Comparison of ENCODE assay signal across 2 cellular contexts in genomic region chr3:119677641-119677934, GRCh38.
TF ChIP-seq lines count a peak whose summit lies in the region.

No MANE protein-coding gene starts in this region.

TF ChIP-seq in SK-N-SH, 30 proteins besides CTCF, POLR2A, EP300 and RAD21 (continued from another document):
- TF ChIP-seq REST (IDR thresholded peaks at IDR 0.05; ENCODE audit: low read depth, low read length) (no peak), CHD2 (IDR thresholded peaks at IDR 0.05; ENCODE audit: low read length, partially characterized antibody) (no peak), RXRA (IDR thresholded peaks at IDR 0.05; ENCODE audit: borderline replicate concordance, low read depth) (no peak), SMC3 (IDR thresholded peaks at IDR 0.05; ENCODE audit: low read depth, low read length) (no peak), GATA2 (CRISPR knock-in tag; IDR thresholded peaks at IDR 0.05) (no peak), TAF1 (IDR thresholded peaks at IDR 0.05; ENCODE audit: borderline replicate concordance, low read depth, low read length) (no peak), JUND (IDR thresholded peaks at IDR 0.05) (no peak), NRF1 (IDR thresholded peaks at IDR 0.05; ENCODE audit: low read depth, low read length) (no peak), IRF3 (IDR thresholded peaks at IDR 0.05; ENCODE audit: low read depth, low read length) (no peak), MXI1 (IDR thresholded peaks at IDR 0.05; ENCODE audit: low read depth, low read length) (no peak), FOXM1 (IDR thresholded peaks at IDR 0.05; ENCODE audit: low read depth) (no peak), NFIC (IDR thresholded peaks at IDR 0.05; ENCODE audit: borderline replicate concordance) (no peak), RFX5 (IDR thresholded peaks at IDR 0.05; ENCODE audit: low read length) (no peak), RCOR1 (IDR thresholded peaks at IDR 0.05; ENCODE audit: low read length) (no peak), FOXJ3 (CRISPR knock-in tag; IDR thresholded peaks at IDR 0.05) (no peak)
- TF ChIP-seq, protein P1, sequence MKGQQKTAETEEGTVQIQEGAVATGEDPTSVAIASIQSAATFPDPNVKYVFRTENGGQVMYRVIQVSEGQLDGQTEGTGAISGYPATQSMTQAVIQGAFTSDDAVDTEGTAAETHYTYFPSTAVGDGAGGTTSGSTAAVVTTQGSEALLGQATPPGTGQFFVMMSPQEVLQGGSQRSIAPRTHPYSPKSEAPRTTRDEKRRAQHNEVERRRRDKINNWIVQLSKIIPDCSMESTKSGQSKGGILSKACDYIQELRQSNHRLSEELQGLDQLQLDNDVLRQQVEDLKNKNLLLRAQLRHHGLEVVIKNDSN (IDR thresholded peaks at IDR 0.05; ENCODE audit: borderline replicate concordance, low read depth), result no peak
TF ChIP-seq in SK-N-SH: peak in this region for 0.

TF ChIP-seq in SK-N-SH treated with all-trans-retinoic acid at 6 μM for 48 hours, 23 proteins besides CTCF, POLR2A, EP300 and RAD21 (continued from another document):
- TF ChIP-seq, protein P2, sequence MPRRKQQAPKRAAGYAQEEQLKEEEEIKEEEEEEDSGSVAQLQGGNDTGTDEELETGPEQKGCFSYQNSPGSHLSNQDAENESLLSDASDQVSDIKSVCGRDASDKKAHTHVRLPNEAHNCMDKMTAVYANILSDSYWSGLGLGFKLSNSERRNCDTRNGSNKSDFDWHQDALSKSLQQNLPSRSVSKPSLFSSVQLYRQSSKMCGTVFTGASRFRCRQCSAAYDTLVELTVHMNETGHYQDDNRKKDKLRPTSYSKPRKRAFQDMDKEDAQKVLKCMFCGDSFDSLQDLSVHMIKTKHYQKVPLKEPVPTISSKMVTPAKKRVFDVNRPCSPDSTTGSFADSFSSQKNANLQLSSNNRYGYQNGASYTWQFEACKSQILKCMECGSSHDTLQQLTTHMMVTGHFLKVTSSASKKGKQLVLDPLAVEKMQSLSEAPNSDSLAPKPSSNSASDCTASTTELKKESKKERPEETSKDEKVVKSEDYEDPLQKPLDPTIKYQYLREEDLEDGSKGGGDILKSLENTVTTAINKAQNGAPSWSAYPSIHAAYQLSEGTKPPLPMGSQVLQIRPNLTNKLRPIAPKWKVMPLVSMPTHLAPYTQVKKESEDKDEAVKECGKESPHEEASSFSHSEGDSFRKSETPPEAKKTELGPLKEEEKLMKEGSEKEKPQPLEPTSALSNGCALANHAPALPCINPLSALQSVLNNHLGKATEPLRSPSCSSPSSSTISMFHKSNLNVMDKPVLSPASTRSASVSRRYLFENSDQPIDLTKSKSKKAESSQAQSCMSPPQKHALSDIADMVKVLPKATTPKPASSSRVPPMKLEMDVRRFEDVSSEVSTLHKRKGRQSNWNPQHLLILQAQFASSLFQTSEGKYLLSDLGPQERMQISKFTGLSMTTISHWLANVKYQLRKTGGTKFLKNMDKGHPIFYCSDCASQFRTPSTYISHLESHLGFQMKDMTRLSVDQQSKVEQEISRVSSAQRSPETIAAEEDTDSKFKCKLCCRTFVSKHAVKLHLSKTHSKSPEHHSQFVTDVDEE (CRISPR knock-in tag; IDR thresholded peaks at IDR 0.05), result no peak
- no peak for TF ChIP-seq TOX (CRISPR knock-in tag; IDR thresholded peaks at IDR 0.05; ENCODE audit: borderline replicate concordance)
- TF ChIP-seq POU6F1 (CRISPR knock-in tag; IDR thresholded peaks at IDR 0.05; ENCODE audit: borderline replicate concordance, low read depth), result no peak
- no peak for TF ChIP-seq CSDC2 (CRISPR knock-in tag; IDR thresholded peaks at IDR 0.05)
- no peak for TF ChIP-seq ZNF565 (CRISPR knock-in tag; conservative IDR thresholded peaks at IDR 0.05; ENCODE audit: low read depth)
- no peak for TF ChIP-seq ZC3H10 (CRISPR knock-in tag; IDR thresholded peaks at IDR 0.05)
- TF ChIP-seq ZFP3 (CRISPR knock-in tag; IDR thresholded peaks at IDR 0.05), result no peak
